8 cellular contexts compared by ENCODE assay signal in genomic region chr15:70492240-70493177, GRCh38.
A peak's percentile ranks its signal among the peaks of the same experiment; 100 is the strongest.
DNase-seq lines count a peak whose midpoint lies in the region; ATAC-seq and TF ChIP-seq lines count a peak whose summit lies in the region.

No MANE protein-coding gene starts in this region.

- H3K9me3 ChIP-seq in BLaER1 (no peaks in the 10 kb centered on the region), mesenchymal stem cell (ENCODE audit: control insufficient read depth, low read length) (no peaks in the 10 kb centered on the region)

- H3K18ac ChIP-seq in mesenchymal stem cell (ENCODE audit: low read depth in 1 of 2, low read length in 2 of 2): peak overlapping the region; percentile 81 to 92

- H3K79me1 ChIP-seq in mesenchymal stem cell (replicated peaks; ENCODE audit: low read length, poor library complexity, severe bottlenecking): no peaks in the 10 kb centered on the region

- peak overlapping the region; percentile 45 for H3K4me3 ChIP-seq in BLaER1
- H3K4me3 ChIP-seq in astrocyte of the spinal cord (ENCODE audit: low read depth, low read length): no peak overlapping the region
- no peak overlapping the region for H3K4me3 ChIP-seq in mesenchymal stem cell (ENCODE audit: insufficient read depth in 1 of 2, low read depth in 1 of 2, low read length in 2 of 2)

- 23% methylated on average over 20 of the region's 20 CpGs for WGBS in mesenchymal stem cell

- H3K4ac ChIP-seq in mesenchymal stem cell (ENCODE audit: low read depth in 1 of 2, low read length in 2 of 2): peak overlapping the region; percentile 76 to 94

- H4K20me1 ChIP-seq in BLaER1: peaks cover 99% of the 10 kb centered on the region

- peak overlapping the region in 1 of 2 experiments; percentile 90 for H3K23ac ChIP-seq in mesenchymal stem cell (ENCODE audit: low read length in 2 of 2)

- peak; percentile 13 for TF ChIP-seq CTCF in astrocyte of the spinal cord (IDR thresholded peaks at IDR 0.05; ENCODE audit: low read depth, low read length)

- no peak overlapping the region for H3K9ac ChIP-seq in BLaER1
- H3K9ac ChIP-seq in mesenchymal stem cell (ENCODE audit: low read length): peak overlapping the region; percentile 6

- peak overlapping the region; percentile 86 for H2BK120ac ChIP-seq in mesenchymal stem cell (ENCODE audit: low read depth, low read length)

- no peak overlapping the region for H3K27ac ChIP-seq in BLaER1
- H3K27ac ChIP-seq in mesenchymal stem cell (ENCODE audit: low read length, poor library complexity, severe bottlenecking): peak overlapping the region; percentile 85

- peak overlapping the region; percentile 77 for H2BK15ac ChIP-seq in mesenchymal stem cell (ENCODE audit: low read depth, poor library complexity, severe bottlenecking)

- peak overlapping the region; percentile 93 for H4K8ac ChIP-seq in mesenchymal stem cell (ENCODE audit: low read length)

- peak overlapping the region in 1 of 2 experiments; percentile 53 for H3K14ac ChIP-seq in mesenchymal stem cell (ENCODE audit: low read length in 2 of 2)

- in situ Hi-C loops in astrocyte of the spinal cord (cut with HindIII; ENCODE audit: low sequenced_read_pairs): no loop called here

- peak overlapping the region; percentile 95 to 99 for H2BK12ac ChIP-seq in mesenchymal stem cell (ENCODE audit: low read length in 2 of 2)

- no peaks in the 10 kb centered on the region for H3K36me3 ChIP-seq in BLaER1
- H3K36me3 ChIP-seq in mesenchymal stem cell (ENCODE audit: control insufficient read depth in 1 of 2, insufficient read depth in 2 of 2, low read depth in 1 of 2, low read length in 2 of 2): no peaks in the 10 kb centered on the region

- H2BK5ac ChIP-seq in mesenchymal stem cell (ENCODE audit: low read depth, low read length, poor library complexity, severe bottlenecking): peak overlapping the region; percentile 85

- H2AFZ ChIP-seq in mesenchymal stem cell (ENCODE audit: low read depth, low read length): no peak overlapping the region

- DNase-seq in HS-27A (ENCODE audit: low read depth) (peak; percentile 95), T-helper 9 cell (peak; percentile 68), astrocyte of the spinal cord (ENCODE audit: low read depth, low spot score) (peak; percentile 93), mesenchymal stem cell (peak; percentile 94), NCI-H2171 treated with DMSO at 0.1 percent for 48 hours (lab: John Stamatoyannopoulos, UW) (no peak)
- peak; percentile 68 to 81 for DNase-seq in stimulated activated CD8-positive, alpha-beta memory T cell treated with anti-CD3 and anti-CD28 coated beads, Interleukin-7, amount 100 ng/mL, for 4 hours (ENCODE audit: low read depth in 2 of 2)

- H3K4me2 ChIP-seq in BLaER1: peak overlapping the region; percentile 96
- H3K4me2 ChIP-seq in mesenchymal stem cell (ENCODE audit: low read length, poor library complexity, severe bottlenecking): peak overlapping the region; percentile 49

- H2AK5ac ChIP-seq in mesenchymal stem cell (ENCODE audit: low read length, severe bottlenecking): no peak overlapping the region

- H3K4me1 ChIP-seq in BLaER1 (peaks cover 52% of the 10 kb centered on the region), mesenchymal stem cell (ENCODE audit: control insufficient read depth, insufficient read depth, low read depth, low read length) (peaks cover 38% of the 10 kb centered on the region)

- peaks cover 83% of the 10 kb centered on the region for H3K27me3 ChIP-seq in BLaER1
- H3K27me3 ChIP-seq in mesenchymal stem cell (ENCODE audit: control insufficient read depth in 1 of 2, insufficient read depth in 1 of 2, low read length in 2 of 2): peaks cover 0 to 35% of the 10 kb centered on the region in 2 experiments

- peak overlapping the region; percentile 99 for H4K91ac ChIP-seq in mesenchymal stem cell (ENCODE audit: low read length)

- ATAC-seq in GM19463 (IDR thresholded peaks at IDR 0.05; ENCODE audit: unreplicated experiment): peak; percentile 56
